Comparison of ENCODE assay signal across 13 cellular contexts in the genomic region with DNA sequence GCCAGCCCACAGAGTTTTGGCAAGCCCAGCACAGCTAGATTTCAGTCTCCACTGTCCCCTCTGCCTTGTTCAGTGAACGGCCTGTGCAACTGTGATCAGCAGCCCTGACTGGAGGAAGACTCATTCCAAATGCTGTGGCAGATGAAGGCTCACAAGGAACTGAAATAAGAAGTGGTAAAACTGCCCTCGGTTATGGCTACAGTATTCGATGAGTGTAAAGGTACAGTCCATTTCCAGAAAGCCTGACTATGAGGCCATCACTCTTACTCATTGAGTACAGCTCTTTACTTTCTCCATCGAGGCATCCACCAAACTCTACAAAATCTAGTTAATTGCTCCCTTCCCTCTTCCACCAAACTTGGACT.
DNase-seq lines count a peak whose midpoint lies in the region; ATAC-seq, FAIRE-seq and TF ChIP-seq lines count a peak whose summit lies in the region.
"Had no signal": no experiment of that assay in that cellular context is flagged by ENCODE, and none has a peak within 500 bp of the region (broad histone marks: within the 10 kb centered on the region; RNA-seq: fewer than 3 reads in every experiment).

No MANE protein-coding gene starts in this region.

- no peaks in the 10 kb centered on the region for H3K27me3 ChIP-seq in OCI-LY1 (ENCODE audit: insufficient read depth, low read length)
- H3K27me3 ChIP-seq in small intestine (ENCODE audit: control insufficient read depth in 2 of 2, insufficient read depth in 2 of 2, low read length in 2 of 2) = no peaks in the 10 kb centered on the region
- H3K27me3 ChIP-seq: sigmoid colon had no signal

- H3K4me3 Mint-ChIP-seq in activated naive CD4-positive, alpha-beta T cell treated with anti-CD3 and anti-CD28 coated beads for 36 hours = peak overlapping the region; percentile 66
- peak overlapping the region; percentile 77 for H3K4me3 Mint-ChIP-seq in central memory CD8-positive, alpha-beta T cell
- H3K4me3 Mint-ChIP-seq in stimulated activated naive CD8-positive, alpha-beta T cell treated with anti-CD3 and anti-CD28 coated beads, Interleukin-15, amount 100 ng/mL, for 72 hours = peak overlapping the region; percentile 71 to 83

- CTCF ChIA-PET in activated naive CD4-positive, alpha-beta T cell treated with anti-CD3 and anti-CD28 coated beads for 36 hours (lab: Charles Lee) = interaction anchor here (0.8 kb wide), 1 partner anchor 13 kb away, joined by 3 read pairs; no protein-coding TSS in a partner anchor

- H3F3A ChIP-seq in OCI-LY1 (ENCODE audit: insufficient read depth, low read length) = no peaks in the 10 kb centered on the region

- H3K4me3 ChIP-seq in OCI-LY1 (ENCODE audit: low read depth, low read length, poor library complexity, severe bottlenecking) (peak overlapping the region; percentile 56), small intestine (ENCODE audit: low read depth in 1 of 2, low read length in 2 of 2) (no peak overlapping the region)
- H3K4me3 ChIP-seq: sigmoid colon had no signal

- peak overlapping the region; percentile 85 for H3K9ac ChIP-seq in OCI-LY1 (ENCODE audit: low read length)

- intact Hi-C loops in activated naive CD4-positive, alpha-beta T cell treated with anti-CD3 and anti-CD28 coated beads for 36 hours (cut with micrococcal nuclease) = no loop called here

- no peaks in the 10 kb centered on the region for H3K9me3 ChIP-seq in OCI-LY1 (ENCODE audit: low read length)
- H3K9me3 ChIP-seq in small intestine (ENCODE audit: control insufficient read depth, low read depth) = no peaks in the 10 kb centered on the region
- H3K9me3 ChIP-seq: sigmoid colon had no signal

- no peak for FAIRE-seq in small intestine (lab: Jason Lieb, UNC)
- FAIRE-seq: endometrium had no signal

- H2AFZ ChIP-seq in OCI-LY1 (ENCODE audit: low read length) = no peak overlapping the region; the same call in 1 of the 2 replicates

- no peaks in the 10 kb centered on the region for H4K20me1 ChIP-seq in OCI-LY1 (ENCODE audit: insufficient read depth, low read length)

- no peaks in the 10 kb centered on the region for H3K27me3 Mint-ChIP-seq in activated naive CD4-positive, alpha-beta T cell treated with anti-CD3 and anti-CD28 coated beads for 36 hours (ENCODE audit: low read depth)
- no peaks in the 10 kb centered on the region for H3K27me3 Mint-ChIP-seq in central memory CD8-positive, alpha-beta T cell
- no peaks in the 10 kb centered on the region for H3K27me3 Mint-ChIP-seq in stimulated activated naive CD8-positive, alpha-beta T cell treated with anti-CD3 and anti-CD28 coated beads, Interleukin-15, amount 100 ng/mL, for 72 hours
- H3K27me3 Mint-ChIP-seq: activated CD4-positive, alpha-beta memory T cell treated with anti-CD3 and anti-CD28 coated beads for 36 hours had no signal

- no peaks in the 10 kb centered on the region for H3K36me3 ChIP-seq in OCI-LY1 (ENCODE audit: insufficient read depth, low read length)
- H3K36me3 ChIP-seq in small intestine (ENCODE audit: control insufficient read depth in 2 of 2, insufficient read depth in 2 of 2, low read length in 2 of 2) = no peaks in the 10 kb centered on the region
- H3K36me3 ChIP-seq: sigmoid colon had no signal

- no peaks in the 10 kb centered on the region for H3K9me3 Mint-ChIP-seq in activated naive CD4-positive, alpha-beta T cell treated with anti-CD3 and anti-CD28 coated beads for 36 hours
- no peaks in the 10 kb centered on the region for H3K9me3 Mint-ChIP-seq in central memory CD8-positive, alpha-beta T cell
- H3K9me3 Mint-ChIP-seq in stimulated activated naive CD8-positive, alpha-beta T cell treated with anti-CD3 and anti-CD28 coated beads, Interleukin-15, amount 100 ng/mL, for 72 hours = no peaks in the 10 kb centered on the region
- H3K9me3 Mint-ChIP-seq: activated CD4-positive, alpha-beta memory T cell treated with anti-CD3 and anti-CD28 coated beads for 36 hours had no signal

- H3K4me2 ChIP-seq in OCI-LY1 (ENCODE audit: low read length) = peak overlapping the region; percentile 85

- no peak for TF ChIP-seq CTCF in OCI-LY1 (IDR thresholded peaks at IDR 0.05; ENCODE audit: low read length)

- H3K27ac ChIP-seq in OCI-LY1 (ENCODE audit: low read depth, low read length, poor library complexity, severe bottlenecking) (peak overlapping the region; percentile 98), small intestine (ENCODE audit: low read depth in 1 of 2, low read length in 1 of 2) (peak overlapping the region in 1 of 2 donors; percentile 37)
- H3K27ac ChIP-seq: sigmoid colon had no signal

- peak overlapping the region; percentile 86 for H3K27ac Mint-ChIP-seq in activated naive CD4-positive, alpha-beta T cell treated with anti-CD3 and anti-CD28 coated beads for 36 hours
- H3K27ac Mint-ChIP-seq in central memory CD8-positive, alpha-beta T cell (ENCODE audit: low read depth) = peak overlapping the region; percentile 88
- peak overlapping the region; percentile 96 to 97 for H3K27ac Mint-ChIP-seq in stimulated activated naive CD8-positive, alpha-beta T cell treated with anti-CD3 and anti-CD28 coated beads, Interleukin-15, amount 100 ng/mL, for 72 hours

- H3K9me2 ChIP-seq in OCI-LY1 (ENCODE audit: low read depth, low read length) = no peaks in the 10 kb centered on the region

- H3K4me1 ChIP-seq in OCI-LY1 (ENCODE audit: insufficient read depth, low read length, severe bottlenecking) (peaks cover 38% of the 10 kb centered on the region), small intestine (ENCODE audit: control insufficient read depth in 2 of 2, insufficient read depth in 1 of 2, low read depth in 1 of 2, low read length in 1 of 2) (peaks cover 0 to 3% of the 10 kb centered on the region in 2 donors)
- H3K4me1 ChIP-seq: sigmoid colon had no signal

- ATAC-seq in central memory CD8-positive, alpha-beta T cell (replicated peaks; ENCODE audit: extremely low read depth, poor library complexity, severe bottlenecking) = no peak
- no peak for ATAC-seq in stimulated activated naive CD8-positive, alpha-beta T cell treated with anti-CD3 and anti-CD28 coated beads, Interleukin-15, amount 100 ng/mL, for 72 hours

- DNase-seq in activated naive CD4-positive, alpha-beta T cell treated with anti-CD3 and anti-CD28 coated beads for 36 hours = no peak
- DNase-seq in activated naive CD4-positive, alpha-beta T cell treated with anti-CD3 and anti-CD28 coated beads, Interleukin-2, amount 50 U/mL, for 16 hours = no peak
- no peak for DNase-seq in central memory CD8-positive, alpha-beta T cell (ENCODE audit: low spot score in 2 of 2)
- DNase-seq in stimulated activated naive CD8-positive, alpha-beta T cell treated with anti-CD3 and anti-CD28 coated beads, Interleukin-15, amount 100 ng/mL, for 72 hours = peak in 1 of 2 donors; percentile 29
- DNase-seq in activated effector memory CD4-positive, alpha-beta T cell treated with anti-CD3 and anti-CD28 coated beads, Interleukin-2, amount 50 U/mL, for 16 hours = no peak
- DNase-seq in SW 1271 (lab: John Stamatoyannopoulos, UW) (no peak), small intestine (no peak)
- DNase-seq: activated CD4-positive, alpha-beta memory T cell treated with anti-CD3 and anti-CD28 coated beads for 36 hours; NCI-H1048; sigmoid colon; stimulated activated naive CD4-positive, alpha-beta T cell treated with Interleukin-2 at 50 U/mL for 16 hours had no signal

- 73 to 83% (median 82%) methylated on average over 4 of the region's 4 CpGs for WGBS in small intestine, 3 donors

- peaks cover 58% of the 10 kb centered on the region for H3K4me1 Mint-ChIP-seq in activated naive CD4-positive, alpha-beta T cell treated with anti-CD3 and anti-CD28 coated beads for 36 hours (ENCODE audit: low read depth)
- H3K4me1 Mint-ChIP-seq in central memory CD8-positive, alpha-beta T cell = peaks cover 68% of the 10 kb centered on the region
- H3K4me1 Mint-ChIP-seq in stimulated activated naive CD8-positive, alpha-beta T cell treated with anti-CD3 and anti-CD28 coated beads, Interleukin-15, amount 100 ng/mL, for 72 hours = peaks cover 67% of the 10 kb centered on the region

- no peaks in the 10 kb centered on the region for H3K79me2 ChIP-seq in OCI-LY1 (ENCODE audit: insufficient read depth, low read length)

- H3K36me3 Mint-ChIP-seq in activated naive CD4-positive, alpha-beta T cell treated with anti-CD3 and anti-CD28 coated beads for 36 hours (ENCODE audit: low read depth) = no peaks in the 10 kb centered on the region
- H3K36me3 Mint-ChIP-seq in central memory CD8-positive, alpha-beta T cell (ENCODE audit: insufficient read depth) = peaks cover 3% of the 10 kb centered on the region
- H3K36me3 Mint-ChIP-seq: activated CD4-positive, alpha-beta memory T cell treated with anti-CD3 and anti-CD28 coated beads for 36 hours had no signal
